In genomic region chr19:45681391-45682015, GRCh38 we compare ENCODE assay signal across 1 cellular context.
TF ChIP-seq lines count a peak whose summit lies in the region.

No MANE protein-coding gene starts in this region.

TF ChIP-seq in K562, 482 proteins besides CTCF, POLR2A, EP300 and RAD21 (continues in another document):
- TF ChIP-seq CREM (IDR thresholded peaks at IDR 0.05; ENCODE audit: low read depth): peak; percentile 59
- TF ChIP-seq TCF3 (CRISPR knock-in tag; IDR thresholded peaks at IDR 0.05): no peak
- TF ChIP-seq ZNF263 (CRISPR knock-in tag; IDR thresholded peaks at IDR 0.05; ENCODE audit: borderline replicate concordance): peak; percentile 45; the same call in 1 of the 2 replicates
- TF ChIP-seq WHSC1 (IDR thresholded peaks at IDR 0.05; ENCODE audit: low read length): no peak
- no peak for TF ChIP-seq RNF219 (CRISPR knock-in tag; IDR thresholded peaks at IDR 0.05)
- TF ChIP-seq SMARCA5 (IDR thresholded peaks at IDR 0.05): 0 out of 2 replicates have a peak, but pooled peaks have one; percentile 5
- TF ChIP-seq NONO (IDR thresholded peaks at IDR 0.05; ENCODE audit: low read depth in 2 of 2, low read length in 1 of 2): 0 out of 4 replicates have a peak, but pooled peaks of 1 of the 2 experiments have one; percentile 13
- no peak for TF ChIP-seq TEAD4 (IDR thresholded peaks at IDR 0.05; ENCODE audit: low read length)
- TF ChIP-seq TEAD4 (CRISPR knock-in tag; IDR thresholded peaks at IDR 0.05; ENCODE audit: borderline replicate concordance): no peak
- TF ChIP-seq THAP7 (CRISPR knock-in tag; IDR thresholded peaks at IDR 0.05): peak; percentile 23; the same call in 1 of the 2 replicates
- peak; percentile 66 for TF ChIP-seq RBFOX2 (IDR thresholded peaks at IDR 0.05; ENCODE audit: low read depth, low read length)
- no peak for TF ChIP-seq PCBP1 (IDR thresholded peaks at IDR 0.05; ENCODE audit: low read depth, low read length, poor library complexity, severe bottlenecking)
- TF ChIP-seq C11orf30 (IDR thresholded peaks at IDR 0.05; ENCODE audit: low read depth): no peak
- TF ChIP-seq KLF10 (CRISPR knock-in tag; IDR thresholded peaks at IDR 0.05): no peak
- no peak for TF ChIP-seq FOXJ3 (CRISPR knock-in tag; IDR thresholded peaks at IDR 0.05)
- TF ChIP-seq RREB1 (CRISPR knock-in tag; IDR thresholded peaks at IDR 0.05): 0 out of 2 replicates have a peak, but pooled peaks have one; percentile 23
- no peak for TF ChIP-seq ZNF76 (CRISPR knock-in tag; IDR thresholded peaks at IDR 0.05; ENCODE audit: borderline replicate concordance)
- no peak for TF ChIP-seq ZNF668 (CRISPR knock-in tag; IDR thresholded peaks at IDR 0.05)
- no peak for TF ChIP-seq E2F4 (CRISPR knock-in tag; IDR thresholded peaks at IDR 0.05; ENCODE audit: low read depth)
- TF ChIP-seq CXXC5 (CRISPR knock-in tag; IDR thresholded peaks at IDR 0.05): peak; percentile 78
- no peak for TF ChIP-seq ZNF740 (CRISPR knock-in tag; IDR thresholded peaks at IDR 0.05)
- TF ChIP-seq ZNF740 (tag; IDR thresholded peaks at IDR 0.05): no peak
- TF ChIP-seq ZKSCAN3 (CRISPR knock-in tag; IDR thresholded peaks at IDR 0.05): no peak
- TF ChIP-seq MTA3 (IDR thresholded peaks at IDR 0.05; ENCODE audit: borderline replicate concordance): peak; percentile 62; the same call in 1 of the 2 replicates
- no peak for TF ChIP-seq RBBP5 (IDR thresholded peaks at IDR 0.05; ENCODE audit: borderline replicate concordance, insufficient read depth, low read length, poor library complexity, severe bottlenecking)
- TF ChIP-seq RCOR1 (IDR thresholded peaks at IDR 0.05; ENCODE audit: borderline replicate concordance in 1 of 2, low read depth in 2 of 2, low read length in 2 of 2): peak in 1 of 2 experiments; percentile 50; a peak in 1 of 4 replicates
- no peak for TF ChIP-seq HSF4 (CRISPR knock-in tag; IDR thresholded peaks at IDR 0.05; ENCODE audit: borderline replicate concordance)
- TF ChIP-seq SOX6 (IDR thresholded peaks at IDR 0.05): peak; percentile 29; the same call in 1 of the 2 replicates
- TF ChIP-seq HNRNPK (IDR thresholded peaks at IDR 0.05; ENCODE audit: low read depth, low read length, poor library complexity, severe bottlenecking): no peak
- TF ChIP-seq ELK1 (CRISPR knock-in tag; IDR thresholded peaks at IDR 0.05): no peak
- no peak for TF ChIP-seq UBTF (IDR thresholded peaks at IDR 0.05; ENCODE audit: borderline replicate concordance in 1 of 2, low read depth in 2 of 2, low read length in 2 of 2)
- TF ChIP-seq NR1H2 (CRISPR knock-in tag; IDR thresholded peaks at IDR 0.05): no peak
- peak in 2 of 3 experiments; percentile 62 to 72 for TF ChIP-seq YY1 (IDR thresholded peaks at IDR 0.05; ENCODE audit: borderline replicate concordance in 1 of 3, control insufficient read depth in 1 of 3, extremely low read depth in 1 of 3, insufficient read depth in 3 of 3, insufficient read length in 1 of 3, insufficient replicate concordance in 2 of 3, low read depth in 1 of 3, low read length in 2 of 3)
- no peak for TF ChIP-seq HINFP (tag; conservative IDR thresholded peaks at IDR 0.05; ENCODE audit: low read depth)
- no peak for TF ChIP-seq CHD1 (IDR thresholded peaks at IDR 0.05; ENCODE audit: low read length)
- TF ChIP-seq RFX1 (IDR thresholded peaks at IDR 0.05): no peak
- TF ChIP-seq CEBPB (tag; IDR thresholded peaks at IDR 0.05): no peak
- TF ChIP-seq ZNF347 (CRISPR knock-in tag; IDR thresholded peaks at IDR 0.05; ENCODE audit: low read depth): no peak
- no peak for TF ChIP-seq REST (CRISPR knock-in tag; IDR thresholded peaks at IDR 0.05; ENCODE audit: low read depth)
- peak; percentile 11; the same call in 1 of the 2 replicates for TF ChIP-seq TAL1 (IDR thresholded peaks at IDR 0.05)
- TF ChIP-seq ZNF551 (CRISPR knock-in tag; IDR thresholded peaks at IDR 0.05): no peak
- TF ChIP-seq ZNF274 (IDR thresholded peaks at IDR 0.05; ENCODE audit: borderline replicate concordance, low read depth, low read length): no peak
- no peak; the same call in 1 of the 2 replicates for TF ChIP-seq ZC3H11A (IDR thresholded peaks at IDR 0.05; ENCODE audit: low read depth, low read length)
- no peak for TF ChIP-seq TGIF2 (CRISPR knock-in tag; IDR thresholded peaks at IDR 0.05)
